22 cellular contexts compared by ENCODE assay signal in the genomic region with DNA sequence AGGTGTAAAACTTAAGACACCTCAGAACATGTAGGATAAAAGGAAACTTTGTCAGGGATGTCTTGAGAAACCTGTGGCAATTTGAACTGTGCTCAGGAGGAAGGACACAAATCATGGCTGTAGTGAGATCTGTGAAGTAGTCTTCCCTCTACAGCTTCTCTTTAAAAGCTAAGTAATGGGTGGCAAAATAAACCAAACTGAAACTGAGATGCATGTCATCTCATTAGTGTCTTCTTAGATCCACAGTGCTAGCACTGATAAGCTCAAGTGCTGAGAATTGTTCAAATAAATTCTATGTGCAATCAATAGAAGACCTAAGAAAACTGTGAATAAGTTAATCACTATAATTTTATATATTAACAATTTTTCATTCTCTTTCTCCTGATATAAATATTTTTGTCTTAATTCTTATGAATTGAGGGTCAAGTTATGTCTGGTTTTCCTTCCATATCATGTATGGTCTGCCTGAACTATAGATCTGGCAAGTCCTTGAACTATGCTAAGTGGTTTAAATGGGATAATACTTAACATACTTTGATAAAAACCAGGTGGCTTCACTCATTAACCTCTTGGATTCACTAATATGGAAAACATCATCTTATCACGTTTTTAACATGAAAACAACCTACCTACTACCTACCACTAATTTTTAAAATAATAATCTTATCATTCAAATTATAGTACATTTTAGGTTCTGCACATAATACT. TPM values are rescaled to one million over a fixed set of nuclear protein-coding genes. Genes with fewer than 3 reads are reported as not detected.
A peak's percentile ranks its signal among the peaks of the same experiment; 100 is the strongest.
DNase-seq lines count a peak whose midpoint lies in the region; ATAC-seq, FAIRE-seq and TF ChIP-seq lines count a peak whose summit lies in the region.
"Had no signal": no experiment of that assay in that cellular context is flagged by ENCODE, and none has a peak within 500 bp of the region (broad histone marks: within the 10 kb centered on the region; RNA-seq: fewer than 3 reads in every experiment).

No MANE protein-coding gene starts in this region.

- no TSS peak for BruUV-seq in A673 (replicated peaks; lab: Mats Ljungman, UMichigan)

- H3K4me1 ChIP-seq in A673 (ENCODE audit: insufficient read depth, low read length, poor library complexity, severe bottlenecking) (peaks cover 91% of the 10 kb centered on the region), endodermal cell (ENCODE audit: control insufficient read depth, insufficient read depth, low read length) (no peaks in the 10 kb centered on the region)

- ATAC-seq in activated CD8-positive, alpha-beta T cell treated with anti-CD3 and anti-CD28 coated beads, Interleukin-2, amount 10 ng/mL, durations not matched to agents 7 days and 5 days: no peak
- ATAC-seq in HG02885 (IDR thresholded peaks at IDR 0.05; ENCODE audit: poor library complexity, unreplicated experiment): no peak

- FAIRE-seq in D721Med (lab: Jason Lieb, UNC): peak; percentile 77
- FAIRE-seq: GM12892 had no signal

- 60 to 83% methylated on average over 1 of the region's 1 CpG for WGBS in endodermal cell (ENCODE audit: insufficient coverage in 1 of 2, insufficient read length in 1 of 2), 2 experiments

- H3K27ac ChIP-seq in A673 (ENCODE audit: low read depth, low read length, poor library complexity, severe bottlenecking): peak overlapping the region; percentile 17
- no peak overlapping the region for H3K27ac ChIP-seq in endodermal cell (ENCODE audit: low read depth, low read length)

- H3K27me3 ChIP-seq in A673 (replicated peaks; ENCODE audit: insufficient read depth, low read depth, low read length, poor library complexity) (no peaks in the 10 kb centered on the region), endodermal cell (ENCODE audit: control insufficient read depth, insufficient read depth, low read length, poor library complexity, severe bottlenecking) (no peaks in the 10 kb centered on the region)

- H3K36me3 Mint-ChIP-seq in endodermal cell (ENCODE audit: low read depth): no peaks in the 10 kb centered on the region
- no peaks in the 10 kb centered on the region for H3K36me3 Mint-ChIP-seq in activated CD8-positive, alpha-beta T cell treated with anti-CD3 and anti-CD28 coated beads, Interleukin-2, amount 10 ng/mL, durations not matched to agents 7 days and 5 days (ENCODE audit: low read depth)
- H3K36me3 Mint-ChIP-seq in activated CD4-positive, alpha-beta memory T cell treated with anti-CD3 and anti-CD28 coated beads for 36 hours: no peaks in the 10 kb centered on the region
- H3K36me3 Mint-ChIP-seq: IgD-negative memory B cell had no signal

- H3K9me3 Mint-ChIP-seq in endodermal cell: no peaks in the 10 kb centered on the region
- H3K9me3 Mint-ChIP-seq in activated CD8-positive, alpha-beta T cell treated with anti-CD3 and anti-CD28 coated beads, Interleukin-2, amount 10 ng/mL, durations not matched to agents 7 days and 5 days (ENCODE audit: insufficient read depth): peaks cover 3% of the 10 kb centered on the region
- peaks cover 7% of the 10 kb centered on the region for H3K9me3 Mint-ChIP-seq in activated CD4-positive, alpha-beta memory T cell treated with anti-CD3 and anti-CD28 coated beads for 36 hours

- intact Hi-C loops in A673 (cut with micrococcal nuclease; ENCODE audit: unreplicated experiment): no loop called here
- intact Hi-C loops in activated CD4-positive, alpha-beta memory T cell treated with anti-CD3 and anti-CD28 coated beads for 36 hours (cut with micrococcal nuclease): no loop called here

- peaks cover 5% of the 10 kb centered on the region for H3K4me1 Mint-ChIP-seq in endodermal cell
- H3K4me1 Mint-ChIP-seq in activated CD8-positive, alpha-beta T cell treated with anti-CD3 and anti-CD28 coated beads, Interleukin-2, amount 10 ng/mL, durations not matched to agents 7 days and 5 days (ENCODE audit: low read depth): no peaks in the 10 kb centered on the region
- H3K4me1 Mint-ChIP-seq in activated CD4-positive, alpha-beta memory T cell treated with anti-CD3 and anti-CD28 coated beads for 36 hours (ENCODE audit: low read depth): no peaks in the 10 kb centered on the region

- H3K9me3 ChIP-seq in A673 (ENCODE audit: low read depth, low read length, poor library complexity, severe bottlenecking) (no peaks in the 10 kb centered on the region), endodermal cell (ENCODE audit: control insufficient read depth, low read length) (no peaks in the 10 kb centered on the region)

- CTCF ChIA-PET in A673 (lab: Charles Lee): no interaction called here
- CTCF ChIA-PET in activated CD8-positive, alpha-beta T cell treated with anti-CD3 and anti-CD28 coated beads, Interleukin-2, amount 10 ng/mL, durations not matched to agents 7 days and 5 days (lab: Charles Lee): no interaction called here
- CTCF ChIA-PET in activated CD4-positive, alpha-beta memory T cell treated with anti-CD3 and anti-CD28 coated beads for 36 hours (lab: Charles Lee): no interaction called here

- no peak overlapping the region for H3K4me3 Mint-ChIP-seq in endodermal cell
- no peak overlapping the region for H3K4me3 Mint-ChIP-seq in activated CD8-positive, alpha-beta T cell treated with anti-CD3 and anti-CD28 coated beads, Interleukin-2, amount 10 ng/mL, durations not matched to agents 7 days and 5 days
- no peak overlapping the region for H3K4me3 Mint-ChIP-seq in activated CD4-positive, alpha-beta memory T cell treated with anti-CD3 and anti-CD28 coated beads for 36 hours
- H3K4me3 Mint-ChIP-seq: B cell; CD4-positive, alpha-beta T cell had no signal

- H3K4me3 ChIP-seq in A673 (ENCODE audit: low read depth, low read length, poor library complexity, severe bottlenecking) (no peak overlapping the region), endodermal cell (ENCODE audit: low read length) (no peak overlapping the region)

- H3K27ac Mint-ChIP-seq in endodermal cell: peak overlapping the region; percentile 53
- no peak overlapping the region for H3K27ac Mint-ChIP-seq in activated CD8-positive, alpha-beta T cell treated with anti-CD3 and anti-CD28 coated beads, Interleukin-2, amount 10 ng/mL, durations not matched to agents 7 days and 5 days
- H3K27ac Mint-ChIP-seq in activated CD4-positive, alpha-beta memory T cell treated with anti-CD3 and anti-CD28 coated beads for 36 hours: no peak overlapping the region
- H3K27ac Mint-ChIP-seq: B cell; CD4-positive, alpha-beta T cell; IgD-negative memory B cell had no signal

- no peak for DNase-seq in A673 (ENCODE audit: low spot score)
- DNase-seq in D721Med (ENCODE audit: insufficient read length, low spot score): no peak
- DNase-seq in NCI-H82 treated with DMSO at 0.1 percent for 48 hours (lab: John Stamatoyannopoulos, UW; ENCODE audit: unreplicated experiment): peak; percentile 82
- no peak for DNase-seq in endodermal cell
- DNase-seq in activated CD8-positive, alpha-beta T cell treated with anti-CD3 and anti-CD28 coated beads, Interleukin-2, amount 10 ng/mL, durations not matched to agents 7 days and 5 days: no peak
- DNase-seq in activated CD4-positive, alpha-beta memory T cell treated with anti-CD3 and anti-CD28 coated beads for 36 hours: no peak
- DNase-seq: CD4-positive, alpha-beta T cell; COR-L47; DMS153; GOT3; NCI-H187; NCI-H2227 treated with DMSO at 0.1 percent for 48 hours; NCI-H510A; NCI-H748 treated with DMSO at 0.1 percent for 48 hours; Right ventricle myocardium superior; T-helper 2 cell had no signal

- H3K9ac ChIP-seq in endodermal cell (ENCODE audit: extremely low read depth, low read length, poor library complexity, severe bottlenecking): no peak overlapping the region

- H3K36me3 ChIP-seq in A673 (ENCODE audit: insufficient read depth, low read length, poor library complexity, severe bottlenecking) (no peaks in the 10 kb centered on the region), endodermal cell (ENCODE audit: control insufficient read depth, insufficient read depth, low read length) (no peaks in the 10 kb centered on the region)

- no peak for TF ChIP-seq CTCF in A673 (conservative IDR thresholded peaks at IDR 0.05; ENCODE audit: low read depth, low read length)
- TF ChIP-seq CTCF in D721Med (IDR thresholded peaks at IDR 0.05; ENCODE audit: insufficient read depth, missing control alignments): no peak
- no peak for TF ChIP-seq CTCF in endodermal cell (conservative IDR thresholded peaks at IDR 0.05)

- POLR2A ChIA-PET in A673 (lab: Charles Lee; ENCODE audit: low non-redundant PET): interaction anchor here (0.5 kb wide), 1 partner anchor 27 kb away, joined by 6 read pairs; the partner anchor contains the start of gene SYT1
- POLR2A ChIA-PET in activated CD8-positive, alpha-beta T cell treated with anti-CD3 and anti-CD28 coated beads, Interleukin-2, amount 10 ng/mL, durations not matched to agents 7 days and 5 days (lab: Charles Lee): no interaction called here
- POLR2A ChIA-PET in activated CD4-positive, alpha-beta memory T cell treated with anti-CD3 and anti-CD28 coated beads for 36 hours (lab: Charles Lee): no interaction called here

- H3K27me3 Mint-ChIP-seq in endodermal cell (ENCODE audit: insufficient read depth): no peaks in the 10 kb centered on the region
- no peaks in the 10 kb centered on the region for H3K27me3 Mint-ChIP-seq in activated CD8-positive, alpha-beta T cell treated with anti-CD3 and anti-CD28 coated beads, Interleukin-2, amount 10 ng/mL, durations not matched to agents 7 days and 5 days (ENCODE audit: low read depth)
- no peaks in the 10 kb centered on the region for H3K27me3 Mint-ChIP-seq in activated CD4-positive, alpha-beta memory T cell treated with anti-CD3 and anti-CD28 coated beads for 36 hours
- H3K27me3 Mint-ChIP-seq: B cell; CD4-positive, alpha-beta T cell; IgD-negative memory B cell had no signal

RNA-seq across cellular contexts. Expression of gene SYT1, which starts 27.2 kb away (rescaled TPM):
- total RNA-seq in A673 (2021): 79.4 and 80.9 TPM in 2 replicates
- 10 to 100 TPM in 1 of 2 donors, 1 to 10 TPM in 1; 6.8 to 10.7 TPM for total RNA-seq in endodermal cell
- 21.1 TPM for polyA plus RNA-seq in endodermal cell (2013, experiment 1 of 2)
- polyA plus RNA-seq in endodermal cell (2013, experiment 2 of 2): 19.2 TPM
- not detected for total RNA-seq in activated CD8-positive, alpha-beta T cell treated with anti-CD3 and anti-CD28 coated beads, Interleukin-2, amount 10 ng/mL, durations not matched to agents 7 days and 5 days
- not detected for total RNA-seq in activated CD4-positive, alpha-beta memory T cell treated with anti-CD3 and anti-CD28 coated beads for 36 hours
- total RNA-seq: CD4-positive, alpha-beta T cell; G401; SK-MEL-5 had no signal

Comparison
In these comparisons a context has a peak if more than half of its experiments do, and no peak if none do; other contexts are left out.
1. RNA of gene SYT1, which starts 27.2 kb away (total RNA-seq): 79.4 to 80.9 TPM in A673 and 6.8 to 10.7 TPM in endodermal cell; not detected in activated CD8-positive, alpha-beta T cell treated with anti-CD3 and anti-CD28 coated beads, Interleukin-2, amount 10 ng/mL, durations not matched to agents 7 days and 5 days and not detected in activated CD4-positive, alpha-beta memory T cell treated with anti-CD3 and anti-CD28 coated beads for 36 hours; every median in the first group is over 4 times any median in the second.